Comparison of ENCODE assay signal across 1 cellular context in the genomic region with DNA sequence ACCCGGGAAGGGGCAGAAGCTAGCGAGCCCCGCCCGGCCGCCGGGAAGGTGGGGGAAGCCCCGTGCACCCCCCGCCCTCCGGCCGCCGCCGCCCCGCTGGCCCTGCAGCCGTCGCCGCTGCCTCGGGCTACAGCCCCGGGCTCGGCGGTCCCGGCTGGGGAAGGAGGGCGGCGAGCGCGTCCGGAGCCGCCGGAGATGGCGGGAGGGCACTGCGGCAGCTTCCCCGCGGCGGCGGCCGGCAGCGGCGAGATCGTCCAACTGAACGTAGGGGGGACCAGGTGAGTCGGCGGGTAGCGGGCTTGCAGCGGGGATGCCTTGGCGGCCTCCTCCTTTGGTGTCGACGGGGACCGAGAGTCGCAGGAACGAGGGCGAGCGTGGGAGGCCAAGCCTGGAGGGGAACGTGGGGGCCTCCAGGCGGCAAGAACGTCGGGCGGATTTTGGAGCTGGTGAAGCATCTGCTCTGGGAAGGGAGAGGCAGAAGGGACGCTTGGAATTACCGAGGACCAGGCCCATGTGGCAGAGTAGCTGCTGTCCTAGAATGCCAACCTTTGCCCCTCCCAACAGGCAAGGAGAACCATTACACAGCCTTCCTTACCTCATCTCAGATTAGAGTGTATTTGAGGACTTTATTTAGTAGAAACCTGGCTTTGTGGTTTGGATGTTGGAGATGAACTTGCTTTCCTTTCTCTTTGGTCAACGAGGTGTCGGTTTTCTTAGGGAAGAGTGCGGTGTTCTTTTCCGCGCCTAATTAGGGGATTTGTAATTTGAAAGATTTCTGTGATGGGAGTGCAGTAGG.
A peak's percentile ranks its signal among the peaks of the same experiment; 100 is the strongest.
TF ChIP-seq lines count a peak whose summit lies in the region.

No MANE protein-coding gene starts in this region.

TF ChIP-seq in HepG2, 621 proteins besides CTCF, POLR2A, EP300 and RAD21 (continued from another document):
- TF ChIP-seq SRSF4 (IDR thresholded peaks at IDR 0.05; ENCODE audit: low read depth, low read length, poor library complexity, severe bottlenecking) (no peak), SRY (CRISPR knock-in tag; IDR thresholded peaks at IDR 0.05) (peak; percentile 29; the same call in 1 of the 2 replicates), UBTF (CRISPR knock-in tag; IDR thresholded peaks at IDR 0.05) (peak; percentile 90; the same call in 1 of the 2 replicates), ZSCAN25 (CRISPR knock-in tag; IDR thresholded peaks at IDR 0.05) (0 out of 2 replicates have a peak, but pooled peaks have one; percentile 31), PLSCR1 (CRISPR knock-in tag; IDR thresholded peaks at IDR 0.05; ENCODE audit: borderline replicate concordance) (no peak)
TF ChIP-seq in HepG2: peak in this region for 69.
